In genomic region chr6:135418040-135418439, GRCh38 we compare ENCODE assay signal across 20 cellular contexts.
DNase-seq lines count a peak whose midpoint lies in the region; ATAC-seq, FAIRE-seq and TF ChIP-seq lines count a peak whose summit lies in the region.
"Had no signal": no experiment of that assay in that cellular context is flagged by ENCODE, and none has a peak within 500 bp of the region (broad histone marks: within the 10 kb centered on the region; RNA-seq: fewer than 3 reads in every experiment).

No MANE protein-coding gene starts in this region.

- H3K79me2 ChIP-seq in DND-41 (ENCODE audit: insufficient read depth, low read length) (no peaks in the 10 kb centered on the region), Karpas-422 (ENCODE audit: low read length) (no peaks in the 10 kb centered on the region), K562 (ENCODE audit: control insufficient read depth, insufficient read depth, low read length) (no peaks in the 10 kb centered on the region)

- no peak overlapping the region for H2AFZ ChIP-seq in DND-41 (ENCODE audit: low read depth, low read length)
- H2AFZ ChIP-seq in Karpas-422 (ENCODE audit: low read length), result no peak overlapping the region
- no peak overlapping the region for H2AFZ ChIP-seq in K562 (ENCODE audit: low read depth, low read length)
- H2AFZ ChIP-seq: GM23248 had no signal

- H3K9me1 ChIP-seq in K562 (ENCODE audit: control insufficient read depth, insufficient read depth, low read length), result no peaks in the 10 kb centered on the region

- TF ChIP-seq CTCF in DND-41 (IDR thresholded peaks at IDR 0.05; ENCODE audit: borderline replicate concordance, extremely low read depth, low read length, poor library complexity, severe bottlenecking) (no peak), K562 (IDR thresholded peaks at IDR 0.05 in 2 of 3, conservative IDR thresholded peaks at IDR 0.05 in 1 of 3; ENCODE audit: insufficient read depth in 2 of 3, low read depth in 1 of 3, low read length in 3 of 3) (no peak)

- peaks cover 40% of the 10 kb centered on the region for H3K4me1 ChIP-seq in DND-41 (ENCODE audit: insufficient read depth, low read length)
- peaks cover 23% of the 10 kb centered on the region for H3K4me1 ChIP-seq in HAP-1
- H3K4me1 ChIP-seq in Karpas-422 (ENCODE audit: low read length), result peaks cover 15% of the 10 kb centered on the region
- peaks cover 0 to 18% of the 10 kb centered on the region in 2 experiments; a peak in 3 of 5 replicates for H3K4me1 ChIP-seq in K562 (replicated peaks in 1 of 2; ENCODE audit: control insufficient read depth in 2 of 2, insufficient read depth in 2 of 2, low read length in 2 of 2)

- FAIRE-seq in K562 (lab: Jason Lieb, UNC), result no peak
- FAIRE-seq: G401.6, GM12892, GM19239, H1 had no signal

- H3K4me2 ChIP-seq in DND-41 (ENCODE audit: insufficient read depth, low read length), result peak overlapping the region; percentile 24; the same call in 1 of the 2 replicates
- H3K4me2 ChIP-seq in Karpas-422 (ENCODE audit: low read depth, low read length, poor library complexity, severe bottlenecking), result peak overlapping the region; percentile 8
- no peak overlapping the region for H3K4me2 ChIP-seq in K562 (ENCODE audit: insufficient read depth, low read length)

- H4K20me1 ChIP-seq in DND-41 (ENCODE audit: insufficient read depth, low read length), result no peaks in the 10 kb centered on the region
- H4K20me1 ChIP-seq in Karpas-422 (ENCODE audit: insufficient read depth, low read depth, low read length), result no peaks in the 10 kb centered on the region
- H4K20me1 ChIP-seq in K562 (replicated peaks; ENCODE audit: control insufficient read depth, insufficient read depth, low read length), result no peaks in the 10 kb centered on the region

- H3K9ac ChIP-seq in DND-41 (ENCODE audit: low read depth, low read length), result no peak overlapping the region
- H3K9ac ChIP-seq in Karpas-422 (ENCODE audit: low read length), result no peak overlapping the region
- H3K9ac ChIP-seq in K562 (ENCODE audit: insufficient read depth in 1 of 2, low read depth in 2 of 2, low read length in 2 of 2), result no peak overlapping the region
- H3K9ac ChIP-seq: GM23248 had no signal

- DNase-seq in DND-41 (peak; percentile 22), HAP-1 (ENCODE audit: low spot score in 2 of 2) (peak; percentile 16 to 40), Karpas-422 (no peak), K562 (ENCODE audit: extremely low read depth in 1 of 4, low spot score in 3 of 4) (no peak), SK-N-DZ (ENCODE audit: low spot score) (no peak), NCI-H128 (lab: John Stamatoyannopoulos, UW; ENCODE audit: unreplicated experiment) (no peak)
- DNase-seq: C1 segment of cervical spinal cord; Calu3; CD4-positive, alpha-beta memory T cell; COR-L47; DMS53; DMS79 treated with DMSO at 0.1 percent for 48 hours; GM23248; H7 had no signal

- TF ChIP-seq POLR2A in K562 (conservative IDR thresholded peaks at IDR 0.05), result no peak

- POLR2A ChIA-PET in K562 (lab: Yijun Ruan, JAX), result interaction anchor here (1.4 to 1.6 kb wide), 2 partner anchors 10 to 289 kb away, joined by 3 to 5 read pairs; no protein-coding TSS in a partner anchor

- intact Hi-C loops in K562 (cut with micrococcal nuclease), result no loop called here

- no peak for TF ChIP-seq RAD21 in K562 (CRISPR knock-in tag; conservative IDR thresholded peaks at IDR 0.05 in 1 of 2, IDR thresholded peaks at IDR 0.05 in 1 of 2)

- TF ChIP-seq EP300 in K562 (IDR thresholded peaks at IDR 0.05; ENCODE audit: low read length), result no peak

- H3K9me2 ChIP-seq in Karpas-422 (replicated peaks; ENCODE audit: insufficient read depth, low read length), result no peaks in the 10 kb centered on the region

- H3K4me3 ChIP-seq in DND-41 (ENCODE audit: low read depth in 1 of 2, low read length in 2 of 2), result no peak overlapping the region
- H3K4me3 ChIP-seq in HAP-1, result no peak overlapping the region
- no peak overlapping the region for H3K4me3 ChIP-seq in Karpas-422 (ENCODE audit: low read length)
- H3K4me3 ChIP-seq in K562, result no peak overlapping the region
- H3K4me3 ChIP-seq: GM23248 had no signal

- 64% methylated on average over 1 of the region's 1 CpG for WGBS in K562 (ENCODE audit: insufficient coverage, low coverage, missing lambda C conversion rate)

- ATAC-seq in DND-41 (ENCODE audit: insufficient read depth, low read depth), result peak; percentile 72
- ATAC-seq in K562, result peak; percentile 59; the same call in 2 of the 3 replicates
- ATAC-seq in GM18868 (IDR thresholded peaks at IDR 0.05; ENCODE audit: unreplicated experiment), result no peak
- ATAC-seq: HCT116 had no signal

- no TSS peak for BruUV-seq in K562 (replicated peaks; lab: Mats Ljungman, UMichigan)

- H3K36me3 ChIP-seq in DND-41 (ENCODE audit: insufficient read depth, low read length) (no peaks in the 10 kb centered on the region), HAP-1 (replicated peaks) (no peaks in the 10 kb centered on the region), Karpas-422 (ENCODE audit: insufficient read depth, low read length) (no peaks in the 10 kb centered on the region), K562 (ENCODE audit: control insufficient read depth, insufficient read depth, low read length) (peaks cover 17% of the 10 kb centered on the region; the same call in 2 of the 3 replicates)

- no peaks in the 10 kb centered on the region for H3K27me3 ChIP-seq in DND-41 (ENCODE audit: insufficient read depth, low read length, poor library complexity)
- H3K27me3 ChIP-seq in HAP-1 (ENCODE audit: low read depth), result no peaks in the 10 kb centered on the region
- H3K27me3 ChIP-seq in Karpas-422 (ENCODE audit: low read length), result no peaks in the 10 kb centered on the region
- no peaks in the 10 kb centered on the region for H3K27me3 ChIP-seq in K562 (ENCODE audit: control insufficient read depth in 2 of 2, insufficient read depth in 2 of 2, low read length in 2 of 2)

- in situ Hi-C loops in HAP-1 (cut with MboI; ENCODE audit: low sequenced_read_pairs) (loop anchor here (25.0 kb wide), 1 partner anchor 231 kb away; the partner anchor contains the start of gene MYB), K562 (cut with MboI) (no loop called here)

- CTCF ChIA-PET in K562 (lab: Yijun Ruan, JAX; ENCODE audit: low intra/inter-chr PET ratio), result no interaction called here

- peak overlapping the region; percentile 43; the same call in 1 of the 2 replicates for H3K27ac ChIP-seq in DND-41 (ENCODE audit: low read length)
- peak overlapping the region; percentile 2; the same call in 1 of the 2 replicates for H3K27ac ChIP-seq in Karpas-422 (ENCODE audit: low read length)
- no peak overlapping the region for H3K27ac ChIP-seq in K562 (ENCODE audit: extremely low read depth, low read depth, low read length)
- H3K27ac ChIP-seq: GM23248 had no signal

- H3K9me3 ChIP-seq in DND-41 (ENCODE audit: insufficient read depth, low read length, severe bottlenecking), result no peaks in the 10 kb centered on the region
- H3K9me3 ChIP-seq in HAP-1, result no peaks in the 10 kb centered on the region
- no peaks in the 10 kb centered on the region for H3K9me3 ChIP-seq in Karpas-422 (ENCODE audit: low read length)
- H3K9me3 ChIP-seq in K562 (replicated peaks; ENCODE audit: control insufficient read depth, insufficient read depth, low read depth, low read length), result no peaks in the 10 kb centered on the region

TF ChIP-seq in K562, 482 proteins besides CTCF, POLR2A, EP300 and RAD21 (continues in another document):
- TF ChIP-seq ZBTB33 (CRISPR knock-in tag; IDR thresholded peaks at IDR 0.05) (no peak), RBM22 (IDR thresholded peaks at IDR 0.05; ENCODE audit: low read depth, low read length, poor library complexity, severe bottlenecking) (no peak), ARID3A (IDR thresholded peaks at IDR 0.05; ENCODE audit: borderline replicate concordance, low read depth, low read length) (no peak), KDM2B (CRISPR knock-in tag; IDR thresholded peaks at IDR 0.05) (no peak)

Comparison
In these comparisons a context has a peak if more than half of its experiments do, and no peak if none do; other contexts are left out.
1. DNase-seq: peak in DND-41 (single experiment) and HAP-1 (2 of 2); none in Karpas-422 (single experiment), K562 (0 of 4), SK-N-DZ (single experiment) and NCI-H128 (single experiment).